ENCODE assay signal across 18 cellular contexts in genomic region chr1:237467320-237467719, GRCh38.
DNase-seq lines count a peak whose midpoint lies in the region; ATAC-seq and TF ChIP-seq lines count a peak whose summit lies in the region.
"Had no signal": no experiment of that assay in that cellular context is flagged by ENCODE, and none has a peak within 500 bp of the region (broad histone marks: within the 10 kb centered on the region; RNA-seq: fewer than 3 reads in every experiment).

No MANE protein-coding gene starts in this region.

- no peaks in the 10 kb centered on the region for H3K9me3 Mint-ChIP-seq in neural progenitor cell
- H3K9me3 Mint-ChIP-seq: CD8-positive, alpha-beta memory T cell; GM23338 had no signal

- no peak overlapping the region for H3K4me2 ChIP-seq in neural progenitor cell
- H3K4me2 ChIP-seq: GM23338 had no signal

- no peaks in the 10 kb centered on the region for H3K9me3 ChIP-seq in WERI-Rb-1 (ENCODE audit: severe bottlenecking)
- H3K9me3 ChIP-seq in neural progenitor cell (ENCODE audit: low read depth): no peaks in the 10 kb centered on the region
- H3K9me3 ChIP-seq: BE2C had no signal

- no peaks in the 10 kb centered on the region for H3F3A ChIP-seq in neural progenitor cell (ENCODE audit: low read depth)

- peak overlapping the region; percentile 67 for H3K27ac Mint-ChIP-seq in neural progenitor cell
- H3K27ac Mint-ChIP-seq: CD4-positive, CD25-positive, alpha-beta regulatory T cell; CD8-positive, alpha-beta memory T cell; GM23338 had no signal

- no peaks in the 10 kb centered on the region for H3K79me2 ChIP-seq in neural progenitor cell (ENCODE audit: low read depth)

- peak; percentile 76 to 82 for ATAC-seq in left cardiac atrium
- ATAC-seq: GM23338 had no signal

- TF ChIP-seq CTCF in WERI-Rb-1 (IDR thresholded peaks at IDR 0.05; ENCODE audit: low read depth, low read length) (no peak), neural progenitor cell (IDR thresholded peaks at IDR 0.05) (no peak), RWPE1 (conservative IDR thresholded peaks at IDR 0.05; ENCODE audit: low read depth) (no peak)

- H4K20me1 ChIP-seq in neural progenitor cell (ENCODE audit: low read depth): no peaks in the 10 kb centered on the region

- H3K4me1 Mint-ChIP-seq in neural progenitor cell: no peaks in the 10 kb centered on the region
- H3K4me1 Mint-ChIP-seq: CD8-positive, alpha-beta memory T cell; GM23338 had no signal

- H3K36me3 ChIP-seq in WERI-Rb-1 (no peaks in the 10 kb centered on the region), neural progenitor cell (no peaks in the 10 kb centered on the region)
- H3K36me3 ChIP-seq: BE2C had no signal

- no peak overlapping the region for H3K4me3 Mint-ChIP-seq in neural progenitor cell
- H3K4me3 Mint-ChIP-seq: CD4-positive, CD25-positive, alpha-beta regulatory T cell; CD8-positive, alpha-beta memory T cell; GM23338 had no signal

- no peak overlapping the region for H3K27ac ChIP-seq in WERI-Rb-1
- no peak overlapping the region for H3K27ac ChIP-seq in neural progenitor cell
- H3K27ac ChIP-seq in RWPE1: no peak overlapping the region
- H3K27ac ChIP-seq: HL-60 had no signal

- no peaks in the 10 kb centered on the region for H3K27me3 ChIP-seq in WERI-Rb-1 (ENCODE audit: insufficient read depth, low read depth, severe bottlenecking)
- no peaks in the 10 kb centered on the region for H3K27me3 ChIP-seq in neural progenitor cell
- H3K27me3 ChIP-seq: BE2C had no signal

- H3K4me3 ChIP-seq in WERI-Rb-1 (ENCODE audit: low read depth, low read length): no peak overlapping the region
- no peak overlapping the region for H3K4me3 ChIP-seq in neural progenitor cell
- H3K4me3 ChIP-seq: GM23338 had no signal

- POLR2A ChIA-PET in RWPE1 (lab: Yijun Ruan, JAX; ENCODE audit: low non-redundant PET): no interaction called here

- intact Hi-C loops in left cardiac atrium (cut with DNase I): no loop called here

- DNase-seq in NCI-H82 (lab: John Stamatoyannopoulos, UW) (peak; percentile 57), WERI-Rb-1 (peak; percentile 15), left cardiac atrium (no peak), neural progenitor cell (ENCODE audit: low spot score) (no peak), NCI-H510A (lab: John Stamatoyannopoulos, UW) (no peak), RWPE1 (ENCODE audit: low spot score) (no peak), DMS153 treated with DMSO at 0.1 percent for 48 hours (lab: John Stamatoyannopoulos, UW; ENCODE audit: unreplicated experiment) (no peak)
- DNase-seq: ACHN; BE2C; C1 segment of cervical spinal cord; CD4-positive, CD25-positive, alpha-beta regulatory T cell; CD8-positive, alpha-beta memory T cell; COR-L47; DMS79; GDM1; HCEC 1CT had no signal

- no peaks in the 10 kb centered on the region for H3K4me1 ChIP-seq in neural progenitor cell

- CTCF ChIA-PET in RWPE1 (lab: Yijun Ruan, JAX): interaction anchor here (0.6 to 0.7 kb wide), 2 partner anchors 72 to 185 kb away, joined by 3 to 5 read pairs; no protein-coding TSS in a partner anchor

- H3K9ac ChIP-seq in neural progenitor cell: no peak overlapping the region

- H3K27me3 Mint-ChIP-seq in neural progenitor cell (ENCODE audit: insufficient read depth, low read depth): no peaks in the 10 kb centered on the region
- H3K27me3 Mint-ChIP-seq: CD4-positive, CD25-positive, alpha-beta regulatory T cell had no signal

- H3K36me3 Mint-ChIP-seq in neural progenitor cell: no peaks in the 10 kb centered on the region
- H3K36me3 Mint-ChIP-seq: CD4-positive, CD25-positive, alpha-beta regulatory T cell; CD8-positive, alpha-beta memory T cell had no signal

- H2AFZ ChIP-seq in neural progenitor cell (replicated peaks): no peak overlapping the region
- H2AFZ ChIP-seq: GM23338 had no signal

Comparison
In these comparisons a context has a peak if more than half of its experiments do, and no peak if none do; other contexts are left out.
1. DNase-seq: peak in NCI-H82 (single experiment) and WERI-Rb-1 (single experiment); none in left cardiac atrium (single experiment), neural progenitor cell (single experiment), NCI-H510A (single experiment), RWPE1 (single experiment) and DMS153 treated with DMSO at 0.1 percent for 48 hours (single experiment).